Comparison of ENCODE assay signal across 8 cellular contexts in the genomic region with DNA sequence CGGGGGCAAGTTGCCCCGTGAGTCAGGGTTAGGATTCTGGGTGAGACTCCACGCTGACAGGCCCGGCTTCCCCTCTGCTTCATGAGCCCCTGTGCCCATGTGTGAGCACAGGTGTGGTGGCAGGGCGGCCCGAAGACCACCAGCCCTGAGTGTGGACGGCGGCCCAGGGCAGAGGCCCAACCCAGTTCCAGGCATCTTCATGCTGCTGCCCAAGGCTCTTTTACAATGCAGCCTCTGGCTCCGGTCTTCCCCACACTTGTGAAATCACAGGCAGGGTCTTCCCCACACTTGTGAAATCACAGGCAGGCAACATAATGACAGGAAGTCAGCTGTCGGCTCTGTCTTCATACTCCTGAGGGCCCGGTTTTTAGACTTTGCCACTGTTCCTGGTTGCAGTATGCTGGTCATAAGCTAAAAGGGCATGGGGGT.
A peak's percentile ranks its signal among the peaks of the same experiment; 100 is the strongest.
DNase-seq lines count a peak whose midpoint lies in the region; ATAC-seq and TF ChIP-seq lines count a peak whose summit lies in the region.

No MANE protein-coding gene starts in this region.

- H3K4me1 ChIP-seq in PC-9 (replicated peaks; ENCODE audit: insufficient read depth) (peaks cover 60% of the 10 kb centered on the region), esophagus squamous epithelium (peaks cover 32 to 74% (median 47%) of the 10 kb centered on the region in 3 donors), sigmoid colon (peaks cover 0 to 61% (median 49%) of the 10 kb centered on the region in 4 donors)

- POLR2A ChIA-PET in PC-9 (lab: Charles Lee; ENCODE audit: unreplicated experiment): interaction anchor here (0.7 to 0.8 kb wide), 2 partner anchors 72 to 127 kb away, joined by 3 to 4 read pairs; no protein-coding TSS in a partner anchor

- BruUV-seq in PC-9 (replicated peaks; lab: Mats Ljungman, UMichigan): no TSS peak

- CTCF ChIA-PET in PC-9 (lab: Charles Lee): interaction anchor here (0.6 kb wide), 1 partner anchor 41 kb away, joined by 6 read pairs; no protein-coding TSS in a partner anchor

- H4K20me1 ChIP-seq in PC-9 (ENCODE audit: insufficient read depth): no peaks in the 10 kb centered on the region

- DNase-seq in GM12865 (ENCODE audit: low read depth): peak; percentile 74
- no peak for DNase-seq in PC-9
- no peak for DNase-seq in esophagus squamous epithelium (lab: John Stamatoyannopoulos, UW)
- DNase-seq in sigmoid colon: peak; percentile 83
- DNase-seq in NCI-H2227 treated with DMSO at 0.1 percent for 48 hours (lab: John Stamatoyannopoulos, UW): no peak
- no peak for DNase-seq in SW 1271 (lab: John Stamatoyannopoulos, UW)

- H2AFZ ChIP-seq in PC-9: no peak overlapping the region

- peak overlapping the region; percentile 85 for H3K27ac ChIP-seq in PC-9
- H3K27ac ChIP-seq in esophagus squamous epithelium: peak overlapping the region; percentile 38 to 83 (median 81)
- peak overlapping the region; percentile 56 to 81 (median 76) for H3K27ac ChIP-seq in sigmoid colon

- no peak for ATAC-seq in HG03097 (IDR thresholded peaks at IDR 0.05; ENCODE audit: low FRiP score, unreplicated experiment)
- no peak for ATAC-seq in HG02884 (IDR thresholded peaks at IDR 0.05; ENCODE audit: unreplicated experiment)

- no peak for TF ChIP-seq EP300 in sigmoid colon (IDR thresholded peaks at IDR 0.05)

- peak overlapping the region; percentile 30; the same call in 1 of the 2 replicates for H3K4me2 ChIP-seq in PC-9

- no peaks in the 10 kb centered on the region for H3K9me2 ChIP-seq in PC-9 (ENCODE audit: insufficient read depth)

- TF ChIP-seq POLR2A in esophagus squamous epithelium (IDR thresholded peaks at IDR 0.05) (no peak), sigmoid colon (IDR thresholded peaks at IDR 0.05) (no peak)

- peaks cover 18% of the 10 kb centered on the region for H3K36me3 ChIP-seq in PC-9 (ENCODE audit: low read depth)
- peaks cover 7 to 83% (median 11%) of the 10 kb centered on the region in 3 donors for H3K36me3 ChIP-seq in esophagus squamous epithelium
- peaks cover 0 to 22% (median 6%) of the 10 kb centered on the region in 4 donors for H3K36me3 ChIP-seq in sigmoid colon

- peaks cover 65% of the 10 kb centered on the region for H3K79me2 ChIP-seq in PC-9 (ENCODE audit: low read depth)

- intact Hi-C loops in PC-9 (cut with micrococcal nuclease; ENCODE audit: unreplicated experiment) (loop anchor here (5.0 kb wide), 1 partner anchor 228 kb away; no protein-coding TSS in a partner anchor), esophagus squamous epithelium (cut with DNase I) (no loop called here), sigmoid colon (cut with DNase I) (no loop called here)

- no peaks in the 10 kb centered on the region for H3K9me3 ChIP-seq in PC-9 (ENCODE audit: insufficient read depth, low read depth)
- no peaks in the 10 kb centered on the region for H3K9me3 ChIP-seq in esophagus squamous epithelium
- no peaks in the 10 kb centered on the region for H3K9me3 ChIP-seq in sigmoid colon

- TF ChIP-seq CTCF in GM12865 (IDR thresholded peaks at IDR 0.05; ENCODE audit: insufficient read depth, low read depth, low read length, missing control alignments): no peak
- no peak for TF ChIP-seq CTCF in PC-9 (conservative IDR thresholded peaks at IDR 0.05)
- no peak for TF ChIP-seq CTCF in esophagus squamous epithelium (IDR thresholded peaks at IDR 0.05)
- TF ChIP-seq CTCF in sigmoid colon (IDR thresholded peaks at IDR 0.05): no peak

- peaks cover 76% of the 10 kb centered on the region for H3F3A ChIP-seq in PC-9 (ENCODE audit: insufficient read depth, low read depth)

- H3K4me3 ChIP-seq in GM12865 (ENCODE audit: low read depth, low read length): no peak overlapping the region
- H3K4me3 ChIP-seq in PC-9: no peak overlapping the region
- no peak overlapping the region for H3K4me3 ChIP-seq in esophagus squamous epithelium
- H3K4me3 ChIP-seq in sigmoid colon: no peak overlapping the region

- 10 to 23% methylated on average over 3 to 4 of the region's 11 CpGs for WGBS in esophagus squamous epithelium, 2 donors
- WGBS in sigmoid colon, 2 donors: 73 to 87% methylated on average over 11 of the region's 11 CpGs

- H3K27me3 ChIP-seq in PC-9 (ENCODE audit: insufficient read depth, low read depth): no peaks in the 10 kb centered on the region
- H3K27me3 ChIP-seq in esophagus squamous epithelium: no peaks in the 10 kb centered on the region
- H3K27me3 ChIP-seq in sigmoid colon: no peaks in the 10 kb centered on the region

Comparison
In these comparisons a context has a peak if more than half of its experiments do, and no peak if none do; other contexts are left out.
1. DNase-seq: peak in GM12865 (single experiment) and sigmoid colon (single experiment); none in PC-9 (0 of 2), esophagus squamous epithelium (single experiment), NCI-H2227 treated with DMSO at 0.1 percent for 48 hours (single experiment) and SW 1271 (0 of 2).
2. Peak in every context shown above with its lines, with median percentiles within 50 percentile points of each other: H3K27ac ChIP-seq.